ENCODE assay signal across 14 cellular contexts in the genomic region with DNA sequence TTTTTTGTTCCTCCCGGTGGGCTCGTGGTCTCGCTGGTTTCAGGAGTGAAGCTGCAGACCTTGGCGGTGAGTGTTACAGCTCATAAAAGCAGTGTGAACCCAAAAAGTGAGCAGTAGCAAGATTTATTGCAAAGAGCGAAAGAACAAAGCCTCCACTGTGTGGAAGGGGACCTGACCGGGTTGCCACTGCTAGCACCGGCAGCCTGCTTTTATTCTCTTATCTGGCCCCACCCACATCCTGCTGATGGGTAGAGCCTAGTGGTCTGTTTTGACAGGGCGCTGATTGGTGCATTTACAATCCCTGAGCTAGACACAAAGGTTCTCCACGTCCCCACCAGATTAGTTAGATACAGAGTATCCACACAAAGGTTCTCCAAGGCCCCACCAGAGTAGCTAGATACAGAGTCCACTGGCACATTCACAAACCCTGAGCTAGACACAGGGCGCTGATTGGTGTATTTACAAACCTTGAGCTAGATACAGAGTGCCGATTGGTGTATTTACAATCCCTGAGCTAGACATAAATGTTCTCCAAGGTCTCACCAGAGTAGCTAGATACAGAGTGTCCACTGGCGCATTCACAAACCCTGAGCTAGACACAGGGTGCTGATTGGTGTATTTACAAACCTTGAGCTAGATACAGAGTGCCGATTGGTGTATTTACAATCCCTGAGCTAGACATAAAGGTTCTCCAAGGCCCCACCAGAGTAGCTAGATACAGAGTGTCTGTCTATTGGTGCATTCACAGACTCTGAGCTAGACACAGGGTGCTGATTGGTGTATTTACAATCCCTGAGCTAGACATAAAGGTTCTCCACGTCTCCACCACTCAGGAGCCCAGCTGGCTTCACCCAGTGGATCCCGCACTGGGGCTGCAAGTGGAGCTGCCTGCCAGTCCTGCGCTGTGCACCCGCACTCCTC. TPM values are rescaled to one million over a fixed set of nuclear protein-coding genes. Genes with fewer than 3 reads are reported as not detected.
A peak's percentile ranks its signal among the peaks of the same experiment; 100 is the strongest.
DNase-seq lines count a peak whose midpoint lies in the region; ATAC-seq and TF ChIP-seq lines count a peak whose summit lies in the region.
"Not testable (repeated sequence)": the region's sequence is repeated elsewhere in the genome, so short reads cannot be mapped to it uniquely, and the experiment has no call there.
"Had no signal": no experiment of that assay in that cellular context is flagged by ENCODE, and none has a peak within 500 bp of the region (broad histone marks: within the 10 kb centered on the region; RNA-seq: fewer than 3 reads in every experiment).

No MANE protein-coding gene starts in this region.

- CTCF ChIA-PET in CD8-positive, alpha-beta T cell (lab: Charles Lee): interaction anchor here (0.7 to 2.7 kb wide), 4 partner anchors 16 to 274 kb away, joined by 3 to 12 read pairs (median 4); no protein-coding TSS in a partner anchor

- ATAC-seq in CD8-positive, alpha-beta T cell; stimulated activated naive B cell treated with anti-CD40 and anti-IgM and Interleukin-4, amounts not matched to agents 10 μg/mL and 1 μg/mL and 100 μg/mL, for 72 hours (replicated peaks): not testable (repeated sequence)

- H3K27ac ChIP-seq in CD8-positive, alpha-beta T cell (ENCODE audit: low read depth, low read length): not testable (repeated sequence)

- H3K9me3 ChIP-seq in CD8-positive, alpha-beta T cell (ENCODE audit: low read length): not testable (repeated sequence)

- H3K4me3 Mint-ChIP-seq in CD8-positive, alpha-beta T cell: peak overlapping the region; percentile 51
- peak overlapping the region; percentile 51 for H3K4me3 Mint-ChIP-seq in activated CD4-positive, alpha-beta T cell treated with anti-CD3 and anti-CD28 coated beads, Interleukin-2, amount 10 ng/mL, durations not matched to agents 24 days and 14 days
- H3K4me3 Mint-ChIP-seq in activated naive CD8-positive, alpha-beta T cell: peak overlapping the region; percentile 32
- H3K4me3 Mint-ChIP-seq in mesothelial cell of epicardium; stimulated activated naive B cell treated with anti-CD40 and anti-IgM and Interleukin-4, amounts not matched to agents 10 μg/mL and 1 μg/mL and 100 μg/mL, for 72 hours: not testable (repeated sequence)

- H3K4me1 Mint-ChIP-seq in CD8-positive, alpha-beta T cell (ENCODE audit: low read depth): peaks cover 35% of the 10 kb centered on the region
- peaks cover 34% of the 10 kb centered on the region for H3K4me1 Mint-ChIP-seq in activated CD4-positive, alpha-beta T cell treated with anti-CD3 and anti-CD28 coated beads, Interleukin-2, amount 10 ng/mL, durations not matched to agents 24 days and 14 days
- H3K4me1 Mint-ChIP-seq in activated naive CD8-positive, alpha-beta T cell (ENCODE audit: low read depth): peaks cover 31% of the 10 kb centered on the region
- peaks cover 42% of the 10 kb centered on the region for H3K4me1 Mint-ChIP-seq in mesothelial cell of epicardium
- peaks cover 18 to 35% of the 10 kb centered on the region in 2 donors for H3K4me1 Mint-ChIP-seq in stimulated activated naive B cell treated with anti-CD40 and anti-IgM and Interleukin-4, amounts not matched to agents 10 μg/mL and 1 μg/mL and 100 μg/mL, for 72 hours

- intact Hi-C loops in CD8-positive, alpha-beta T cell (cut with DNase I, micrococcal nuclease): loop anchor here in 1 of 2 experiments (2.0 kb wide), 1 partner anchor 17 kb away; a partner anchor contains a TSS
- intact Hi-C loops in activated CD4-positive, alpha-beta T cell treated with anti-CD3 and anti-CD28 coated beads, Interleukin-2, amount 10 ng/mL, durations not matched to agents 24 days and 14 days (cut with micrococcal nuclease): loop anchor here (5.0 to 10.0 kb wide), 2 partner anchors 45 to 197 kb away; a partner anchor contains a TSS

- TF ChIP-seq CTCF in CD8-positive, alpha-beta T cell (IDR thresholded peaks at IDR 0.05); mesothelial cell of epicardium (IDR thresholded peaks at IDR 0.05; ENCODE audit: unreplicated experiment): not testable (repeated sequence)

- not testable (repeated sequence) for H3K36me3 Mint-ChIP-seq in CD8-positive, alpha-beta T cell; activated CD4-positive, alpha-beta T cell treated with anti-CD3 and anti-CD28 coated beads, Interleukin-2, amount 10 ng/mL, durations not matched to agents 24 days and 14 days (ENCODE audit: low read depth); activated naive CD8-positive, alpha-beta T cell; mesothelial cell of epicardium; stimulated activated naive B cell treated with anti-CD40 and anti-IgM and Interleukin-4, amounts not matched to agents 10 μg/mL and 1 μg/mL and 100 μg/mL, for 72 hours

- not testable (repeated sequence) for H3K36me3 ChIP-seq in CD8-positive, alpha-beta T cell (ENCODE audit: insufficient read depth, low read length)

- not testable (repeated sequence) for H3K4me3 ChIP-seq in CD8-positive, alpha-beta T cell (ENCODE audit: low read depth, low read length)

- POLR2A ChIA-PET in CD8-positive, alpha-beta T cell (lab: Charles Lee): not testable (repeated sequence)

- not testable (repeated sequence) for H3K27ac Mint-ChIP-seq in CD8-positive, alpha-beta T cell; activated naive CD8-positive, alpha-beta T cell
- H3K27ac Mint-ChIP-seq in activated CD4-positive, alpha-beta T cell treated with anti-CD3 and anti-CD28 coated beads, Interleukin-2, amount 10 ng/mL, durations not matched to agents 24 days and 14 days: peak overlapping the region; percentile 29
- peak overlapping the region; percentile 67 for H3K27ac Mint-ChIP-seq in mesothelial cell of epicardium
- H3K27ac Mint-ChIP-seq in stimulated activated naive B cell treated with anti-CD40 and anti-IgM and Interleukin-4, amounts not matched to agents 10 μg/mL and 1 μg/mL and 100 μg/mL, for 72 hours: peak overlapping the region; percentile 28

- H3K9me3 Mint-ChIP-seq in CD8-positive, alpha-beta T cell; activated CD4-positive, alpha-beta T cell treated with anti-CD3 and anti-CD28 coated beads, Interleukin-2, amount 10 ng/mL, durations not matched to agents 24 days and 14 days; activated naive CD8-positive, alpha-beta T cell (ENCODE audit: low read depth); mesothelial cell of epicardium; stimulated activated naive B cell treated with anti-CD40 and anti-IgM and Interleukin-4, amounts not matched to agents 10 μg/mL and 1 μg/mL and 100 μg/mL, for 72 hours: not testable (repeated sequence)

- peaks cover 24% of the 10 kb centered on the region for H3K4me1 ChIP-seq in CD8-positive, alpha-beta T cell (ENCODE audit: insufficient read depth, low read length)

- H3K27me3 ChIP-seq in CD8-positive, alpha-beta T cell (ENCODE audit: insufficient read depth, low read length): not testable (repeated sequence)

- H3K27me3 Mint-ChIP-seq in CD8-positive, alpha-beta T cell (ENCODE audit: low read depth); activated CD4-positive, alpha-beta T cell treated with anti-CD3 and anti-CD28 coated beads, Interleukin-2, amount 10 ng/mL, durations not matched to agents 24 days and 14 days; activated naive CD8-positive, alpha-beta T cell; mesothelial cell of epicardium (ENCODE audit: low read depth): not testable (repeated sequence)
- peaks cover 0 to 17% of the 10 kb centered on the region in 2 donors for H3K27me3 Mint-ChIP-seq in stimulated activated naive B cell treated with anti-CD40 and anti-IgM and Interleukin-4, amounts not matched to agents 10 μg/mL and 1 μg/mL and 100 μg/mL, for 72 hours

- not testable (repeated sequence) for DNase-seq in CD8-positive, alpha-beta T cell; mesothelial cell of epicardium (ENCODE audit: low spot score in 2 of 2, unreplicated experiment in 2 of 2); stimulated activated naive B cell treated with anti-CD40 and anti-IgM and Interleukin-4, amounts not matched to agents 10 μg/mL and 1 μg/mL and 100 μg/mL, for 72 hours
- peak; percentile 27 for DNase-seq in HT-29 (ENCODE audit: low spot score)
- peak; percentile 84 for DNase-seq in activated CD4-positive, alpha-beta T cell treated with anti-CD3 and anti-CD28 coated beads, Interleukin-2, amount 10 ng/mL, durations not matched to agents 24 days and 14 days

RNA-seq across cellular contexts. Expression of a gene that starts 2.3 kb away (rescaled TPM):
- 10 to 100 TPM; 12.1 to 14.0 TPM for total RNA-seq in CD8-positive, alpha-beta T cell
- total RNA-seq in HT-29 (2014; rRNA removed; shearing (Covaris generic)): 683 and 894 TPM in 2 replicates
- 29.6 and 35.8 TPM in 2 replicates for total RNA-seq in activated CD4-positive, alpha-beta T cell treated with anti-CD3 and anti-CD28 coated beads, Interleukin-2, amount 10 ng/mL, durations not matched to agents 24 days and 14 days
- 502 to 532 TPM (median 514 TPM) in 3 replicates for total RNA-seq in mesothelial cell of epicardium

RNA-seq across cellular contexts. Expression of a gene that starts 4.4 kb away (rescaled TPM):
- total RNA-seq in CD8-positive, alpha-beta T cell: 10 to 100 TPM; 56.4 to 58.4 TPM
- total RNA-seq in HT-29 (2014; rRNA removed; shearing (Covaris generic)): 706 and 895 TPM in 2 replicates
- total RNA-seq in activated CD4-positive, alpha-beta T cell treated with anti-CD3 and anti-CD28 coated beads, Interleukin-2, amount 10 ng/mL, durations not matched to agents 24 days and 14 days: 43.3 and 45.5 TPM in 2 replicates
- 112 to 139 TPM (median 123 TPM) in 3 replicates for total RNA-seq in mesothelial cell of epicardium

RNA-seq across cellular contexts. Expression of a gene that starts 17.8 kb away (rescaled TPM):
- total RNA-seq in CD8-positive, alpha-beta T cell: 10 to 100 TPM; 26.0 to 30.9 TPM
- 110 and 139 TPM in 2 replicates for total RNA-seq in HT-29 (2014; rRNA removed; shearing (Covaris generic))
- total RNA-seq in activated CD4-positive, alpha-beta T cell treated with anti-CD3 and anti-CD28 coated beads, Interleukin-2, amount 10 ng/mL, durations not matched to agents 24 days and 14 days: 2.8 and 5.0 TPM in 2 replicates
- 87.7 to 92.1 TPM (median 92.0 TPM) in 3 replicates for total RNA-seq in mesothelial cell of epicardium

RNA-seq across cellular contexts. Expression of a gene that starts 35.8 kb away (rescaled TPM):
- under 1 TPM in 1 of 2 experiments, not detected in 1; 0.08 TPM for total RNA-seq in CD8-positive, alpha-beta T cell
- 0.03 TPM in 1 of 2 replicates, not detected in the other for total RNA-seq in HT-29 (2014; rRNA removed; shearing (Covaris generic))
- not detected in 2 replicates for total RNA-seq in activated CD4-positive, alpha-beta T cell treated with anti-CD3 and anti-CD28 coated beads, Interleukin-2, amount 10 ng/mL, durations not matched to agents 24 days and 14 days
- total RNA-seq in mesothelial cell of epicardium: 1.6 to 2.8 TPM (median 2.7 TPM) in 3 replicates
- total RNA-seq: activated T-cell treated with anti-CD3 and anti-CD28 coated beads, Interleukin-2, amount 50 U/mL, for 4 hours; dermis microvascular lymphatic vessel endothelial cell; left lung; NCI-H460; osteoblast; pulmonary artery endothelial cell had no signal

RNA-seq across cellular contexts. Expression of a gene that starts 51.4 kb away (rescaled TPM):
- total RNA-seq in CD8-positive, alpha-beta T cell: under 1 TPM; 0.56 to 0.60 TPM
- 2.4 and 9.3 TPM in 2 replicates for total RNA-seq in HT-29 (2014; rRNA removed; shearing (Covaris generic))
- total RNA-seq in activated CD4-positive, alpha-beta T cell treated with anti-CD3 and anti-CD28 coated beads, Interleukin-2, amount 10 ng/mL, durations not matched to agents 24 days and 14 days: 1.8 and 2.8 TPM in 2 replicates
- total RNA-seq in mesothelial cell of epicardium: 33.6 to 36.0 TPM (median 34.4 TPM) in 3 replicates
- total RNA-seq: cerebellum, sigmoid colon had no signal

Comparison
In these comparisons a context has a peak if more than half of its experiments do, and no peak if none do; other contexts are left out.
1. RNA of a gene that starts 2.3 kb away (total RNA-seq): 683 to 894 TPM in HT-29 and 502 to 532 TPM in mesothelial cell of epicardium; 29.6 to 35.8 TPM in activated CD4-positive, alpha-beta T cell treated with anti-CD3 and anti-CD28 coated beads, Interleukin-2, amount 10 ng/mL, durations not matched to agents 24 days and 14 days and 12.1 to 14.0 TPM in CD8-positive, alpha-beta T cell; every median in the first group is over 10 times any median in the second.